ENCODE assay signal across 8 cellular contexts in genomic region chr6:4008324-4009047, GRCh38.
DNase-seq lines count a peak whose midpoint lies in the region; ATAC-seq and TF ChIP-seq lines count a peak whose summit lies in the region.

No MANE protein-coding gene starts in this region.

- no peak overlapping the region for H2BK120ac ChIP-seq in IMR-90 (ENCODE audit: low read depth, low read length)

- H4K91ac ChIP-seq in IMR-90 (ENCODE audit: insufficient read depth, low read depth, low read length): no peak overlapping the region

- H2AK9ac ChIP-seq in IMR-90 (replicated peaks; ENCODE audit: low read depth, low read length, poor library complexity): no peak overlapping the region

- in situ Hi-C loops in IMR-90 (cut with MboI; ENCODE audit: low sequenced_read_pairs): loop anchor here (5.0 kb wide), 1 partner anchor 736 kb away; no protein-coding TSS in a partner anchor

- H3K27ac ChIP-seq in IMR-90 (ENCODE audit: insufficient read depth, low read length): no peak overlapping the region
- H3K27ac ChIP-seq in dorsolateral prefrontal cortex: no peak overlapping the region
- no peak overlapping the region for H3K27ac ChIP-seq in substantia nigra (ENCODE audit: low read depth, low read length, poor library complexity, severe bottlenecking)

- no peak overlapping the region; the same call in 1 of the 2 replicates for H3K4me2 ChIP-seq in IMR-90 (ENCODE audit: low read depth, low read length)

- no peaks in the 10 kb centered on the region for H3K27me3 ChIP-seq in IMR-90 (ENCODE audit: control insufficient read depth, insufficient read depth, low read length)
- no peaks in the 10 kb centered on the region for H3K27me3 ChIP-seq in dorsolateral prefrontal cortex

- H2BK15ac ChIP-seq in IMR-90 (ENCODE audit: low read depth, low read length): no peak overlapping the region

- no peak for TF ChIP-seq POLR2A in IMR-90 (IDR thresholded peaks at IDR 0.05; ENCODE audit: low read depth, low read length)

- DNase-seq in DMS53 (lab: John Stamatoyannopoulos, UW): peak; percentile 81
- DNase-seq in IMR-90: peak; percentile 92
- DNase-seq in RPMI8226: peak; percentile 74
- DNase-seq in dorsolateral prefrontal cortex: no peak
- peak; percentile 61 for DNase-seq in myocyte (ENCODE audit: low read depth)
- DNase-seq in posterior cingulate gyrus: no peak
- DNase-seq in substantia nigra (lab: John Stamatoyannopoulos, UW): no peak

- H2AFZ ChIP-seq in IMR-90 (replicated peaks; ENCODE audit: low read length, poor library complexity): no peak overlapping the region

- H3K14ac ChIP-seq in IMR-90 (replicated peaks; ENCODE audit: low read depth, low read length): no peak overlapping the region

- no peak overlapping the region for H3K4me3 ChIP-seq in IMR-90 (ENCODE audit: insufficient read depth, low read depth, low read length)
- no peak overlapping the region for H3K4me3 ChIP-seq in dorsolateral prefrontal cortex

- ATAC-seq in IMR-90 (ENCODE audit: low read depth) (peak; percentile 87), HG03095 (IDR thresholded peaks at IDR 0.05; ENCODE audit: unreplicated experiment) (no peak)

- no peak overlapping the region for H2BK5ac ChIP-seq in IMR-90 (ENCODE audit: low read depth, low read length, poor library complexity, severe bottlenecking)

- POLR2A ChIA-PET in IMR-90 (lab: Charles Lee; ENCODE audit: unreplicated experiment): no interaction called here

- intact Hi-C loops in IMR-90 (cut with micrococcal nuclease) (loop anchor here (1.0 kb wide), 2 partner anchors 266 to 729 kb away; no protein-coding TSS in a partner anchor), dorsolateral prefrontal cortex (cut with DNase I) (no loop called here), posterior cingulate gyrus (cut with DNase I) (loop anchor here (5.0 kb wide), 2 partner anchors 266 to 391 kb away; no protein-coding TSS in a partner anchor)

- peaks cover 4% of the 10 kb centered on the region for H3K9me1 ChIP-seq in IMR-90 (ENCODE audit: insufficient read depth, low read length)

- no peak overlapping the region for H3K9ac ChIP-seq in IMR-90 (ENCODE audit: low read depth, low read length)

- no peaks in the 10 kb centered on the region for H3K4me1 ChIP-seq in IMR-90 (ENCODE audit: control insufficient read depth, insufficient read depth, low read length)

- CTCF ChIA-PET in IMR-90 (lab: Yijun Ruan, JAX): interaction anchor here (0.9 to 1.8 kb wide), 4 partner anchors 10 to 160 kb away, joined by 4 to 5 read pairs (median 4); a partner anchor contains a TSS

- no peak overlapping the region for H4K5ac ChIP-seq in IMR-90 (ENCODE audit: low read depth, low read length)

- H3K9me3 ChIP-seq in IMR-90 (ENCODE audit: control insufficient read depth, insufficient read depth, low read length): no peaks in the 10 kb centered on the region

- no peak overlapping the region for H3K18ac ChIP-seq in IMR-90 (ENCODE audit: low read depth, low read length)

- H3K4ac ChIP-seq in IMR-90 (ENCODE audit: low read depth, low read length): no peak overlapping the region

- peak; percentile 84 for TF ChIP-seq CTCF in IMR-90 (conservative IDR thresholded peaks at IDR 0.05; ENCODE audit: low read depth, low read length)
- TF ChIP-seq CTCF in dorsolateral prefrontal cortex (IDR thresholded peaks at IDR 0.05 in 54 of 56, conservative IDR thresholded peaks at IDR 0.05 in 2 of 56; ENCODE audit: low read depth in 1 of 56, partially characterized antibody in 56 of 56): peak in 55 of 56 donors; percentile 17 to 74 (median 55)

- H2AK5ac ChIP-seq in IMR-90 (ENCODE audit: low read depth, low read length): no peak overlapping the region

- BruUV-seq in IMR-90 (replicated peaks; lab: Mats Ljungman, UMichigan): no TSS peak

- no peak overlapping the region for H3K23ac ChIP-seq in IMR-90 (ENCODE audit: low read depth, low read length)

- no peak overlapping the region for H2BK20ac ChIP-seq in IMR-90 (ENCODE audit: low read depth, low read length)

- dilution Hi-C loops in IMR-90 (cut with HindIII; ENCODE audit: low sequenced_read_pairs, unreplicated experiment): no loop called here

- no peaks in the 10 kb centered on the region; the same call in 1 of the 2 replicates for H3K36me3 ChIP-seq in IMR-90 (ENCODE audit: control insufficient read depth, insufficient read depth, low read length)

- H3K79me1 ChIP-seq in IMR-90 (ENCODE audit: low read depth in 1 of 2, low read length in 2 of 2): peaks cover 10 to 25% of the 10 kb centered on the region in 2 experiments

- no peak overlapping the region for H3K56ac ChIP-seq in IMR-90 (ENCODE audit: extremely low read depth, insufficient read depth, low read length)

- WGBS in IMR-90 (ENCODE audit: extremely low coverage in 2 of 2, insufficient read length in 1 of 2), 2 experiments: no CpG with 5 or more reads among the region's 3 CpGs

- no peak overlapping the region; a peak in 1 of 4 replicates for H4K8ac ChIP-seq in IMR-90 (ENCODE audit: low read depth in 2 of 2, low read length in 2 of 2)

- H4K20me1 ChIP-seq in IMR-90 (ENCODE audit: insufficient read depth, low read length): no peaks in the 10 kb centered on the region; the same call in 1 of the 2 replicates

- peak; percentile 84 for TF ChIP-seq RAD21 in IMR-90 (IDR thresholded peaks at IDR 0.05; ENCODE audit: low read length)

TF ChIP-seq in IMR-90, 13 proteins besides CTCF, POLR2A, EP300 and RAD21:
- TF ChIP-seq BHLHE40 (IDR thresholded peaks at IDR 0.05; ENCODE audit: low read depth, low read length): no peak
- TF ChIP-seq SMC3 (IDR thresholded peaks at IDR 0.05; ENCODE audit: low read depth, low read length): peak; percentile 67
- TF ChIP-seq CEBPB (IDR thresholded peaks at IDR 0.05; ENCODE audit: low read depth, low read length): peak; percentile 99

Comparison
In these comparisons a context has a peak if more than half of its experiments do, and no peak if none do; other contexts are left out.
1. DNase-seq: peak in DMS53 (single experiment), IMR-90 (single experiment), RPMI8226 (single experiment) and myocyte (single experiment); none in dorsolateral prefrontal cortex (0 of 10), posterior cingulate gyrus (0 of 10) and substantia nigra (0 of 49).
2. intact Hi-C loops: an anchor here in IMR-90 (1.0 kb wide) and posterior cingulate gyrus (5.0 kb wide); none called in dorsolateral prefrontal cortex.